25 cellular contexts compared by ENCODE assay signal in genomic region chr16:56855936-56856335, GRCh38. TPM values are rescaled to one million over a fixed set of nuclear protein-coding genes. Genes with fewer than 3 reads are reported as not detected.
DNase-seq lines count a peak whose midpoint lies in the region; ATAC-seq, FAIRE-seq and TF ChIP-seq lines count a peak whose summit lies in the region.
"Had no signal": no experiment of that assay in that cellular context is flagged by ENCODE, and none has a peak within 500 bp of the region (broad histone marks: within the 10 kb centered on the region; RNA-seq: fewer than 3 reads in every experiment).

No MANE protein-coding gene starts in this region.

- H3K4me3 Mint-ChIP-seq in nephron (no peak overlapping the region), type B pancreatic cell (no peak overlapping the region)
- H3K4me3 Mint-ChIP-seq: CD8-positive, alpha-beta T cell had no signal

- no peaks in the 10 kb centered on the region for H4K20me1 ChIP-seq in endothelial cell of umbilical vein (replicated peaks; ENCODE audit: control insufficient read depth, extremely low read depth, insufficient read depth, low read length)
- H4K20me1 ChIP-seq: BLaER1 had no signal

- CTCF ChIA-PET in endothelial cell of umbilical vein (lab: Charles Lee), result interaction anchor here (0.7 to 14.8 kb wide), 4 partner anchors 9 to 60 kb away, joined by 3 to 231 read pairs (median 3); no protein-coding TSS in a partner anchor

- no peaks in the 10 kb centered on the region for H3K36me3 Mint-ChIP-seq in nephron (ENCODE audit: low read depth)
- H3K36me3 Mint-ChIP-seq in type B pancreatic cell, result no peaks in the 10 kb centered on the region
- H3K36me3 Mint-ChIP-seq: CD8-positive, alpha-beta T cell had no signal

- no peaks in the 10 kb centered on the region for H3K27me3 ChIP-seq in heart right ventricle
- no peaks in the 10 kb centered on the region for H3K27me3 ChIP-seq in endothelial cell of umbilical vein (ENCODE audit: control insufficient read depth in 2 of 2, insufficient read depth in 2 of 2, low read length in 2 of 2)
- H3K27me3 ChIP-seq: BLaER1, MG63 had no signal

- POLR2A ChIA-PET in endothelial cell of umbilical vein (lab: Charles Lee), result no interaction called here

- peak overlapping the region; percentile 40 for H2AFZ ChIP-seq in endothelial cell of umbilical vein (ENCODE audit: low read depth, low read length)

- H3K9me3 ChIP-seq in heart right ventricle (no peaks in the 10 kb centered on the region), endothelial cell of umbilical vein (replicated peaks; ENCODE audit: control insufficient read depth, insufficient read depth, low read length) (no peaks in the 10 kb centered on the region)
- H3K9me3 ChIP-seq: BLaER1, MG63 had no signal

- H3K27me3 Mint-ChIP-seq in nephron (ENCODE audit: low read depth), result peaks cover 11% of the 10 kb centered on the region
- H3K27me3 Mint-ChIP-seq in type B pancreatic cell, result no peaks in the 10 kb centered on the region

- DNase-seq in Right ventricle myocardium inferior (ENCODE audit: missing footprints), result peak; percentile 39
- no peak for DNase-seq in heart right ventricle
- peak; percentile 60 for DNase-seq in endothelial cell of umbilical vein (ENCODE audit: low read depth, low spot score)
- no peak for DNase-seq in type B pancreatic cell (ENCODE audit: extremely low spot score, unreplicated experiment)
- no peak for DNase-seq in SK-N-DZ (ENCODE audit: low spot score)
- DNase-seq in G401 (ENCODE audit: low spot score), result no peak
- DNase-seq in activated T-cell treated with anti-CD3 and anti-CD28 coated beads, Interleukin-2, amount 50 U/mL, for 1 hour, result no peak
- DNase-seq: ACHN; CD8-positive, alpha-beta T cell; DMS53; GF-D8; MG63; NCI-H1417; NCI-H1694 treated with DMSO at 0.1 percent for 48 hours; NCI-H2081 treated with DMSO at 0.1 percent for 48 hours; NCI-H2171 treated with DMSO at 0.1 percent for 48 hours; NCI-H524 treated with DMSO at 0.1 percent for 48 hours; NCI-H82; OCI-M1 had no signal

- H3K27ac ChIP-seq in heart right ventricle (no peak overlapping the region), endothelial cell of umbilical vein (ENCODE audit: insufficient read depth, low read depth, low read length) (no peak overlapping the region)
- H3K27ac ChIP-seq: 22Rv1, BLaER1 had no signal

- H3K36me3 ChIP-seq in heart right ventricle (no peaks in the 10 kb centered on the region), endothelial cell of umbilical vein (ENCODE audit: control insufficient read depth in 2 of 2, extremely low read depth in 1 of 2, insufficient read depth in 2 of 2, low read length in 2 of 2) (no peaks in the 10 kb centered on the region)
- H3K36me3 ChIP-seq: BLaER1, MG63 had no signal

- H3K4me1 Mint-ChIP-seq in nephron, result peaks cover 21% of the 10 kb centered on the region
- peaks cover 37% of the 10 kb centered on the region for H3K4me1 Mint-ChIP-seq in type B pancreatic cell (ENCODE audit: unreplicated experiment)

- no peak for FAIRE-seq in endothelial cell of umbilical vein (lab: Jason Lieb, UNC)
- FAIRE-seq: GM19239, RCC 7860 had no signal

- BruUV-seq in endothelial cell of umbilical vein (replicated peaks; lab: Mats Ljungman, UMichigan), result no TSS peak

- in situ Hi-C loops in G401 (cut with HindIII; ENCODE audit: low sequenced_read_pairs), result loop anchor here (25.0 kb wide), 1 partner anchor 106 kb away; the partner anchor contains the start of gene CETP

- H3K9ac ChIP-seq in endothelial cell of umbilical vein (replicated peaks; ENCODE audit: extremely low read depth, insufficient read depth, low read length), result no peak overlapping the region
- H3K9ac ChIP-seq: BLaER1 had no signal

- no peak for TF ChIP-seq POLR2A in endothelial cell of umbilical vein (IDR thresholded peaks at IDR 0.05; ENCODE audit: low read depth, low read length)

- H3K4me1 ChIP-seq in heart right ventricle (peaks cover 0 to 4% (median 0%) of the 10 kb centered on the region in 9 donors), endothelial cell of umbilical vein (ENCODE audit: control insufficient read depth, extremely low read depth, insufficient read depth, low read length) (peaks cover 2% of the 10 kb centered on the region)

- no peak overlapping the region for H3K4me2 ChIP-seq in endothelial cell of umbilical vein (ENCODE audit: insufficient read depth, low read length)
- H3K4me2 ChIP-seq: BLaER1 had no signal

- WGBS in heart right ventricle, 2 donors, result 69 to 74% methylated on average over 4 of the region's 4 CpGs

- ATAC-seq in Right ventricle myocardium inferior, result no peak
- ATAC-seq in heart right ventricle, result no peak
- ATAC-seq: CD8-positive, alpha-beta T cell had no signal

- intact Hi-C loops in Right ventricle myocardium inferior (cut with DNase I), result no loop called here
- intact Hi-C loops in heart right ventricle (cut with DNase I), result no loop called here
- intact Hi-C loops in endothelial cell of umbilical vein (cut with micrococcal nuclease), result no loop called here

- H3K4me3 ChIP-seq in heart right ventricle (no peak overlapping the region), endothelial cell of umbilical vein (replicated peaks in 1 of 3; ENCODE audit: insufficient read depth in 1 of 3, low read depth in 1 of 3, low read length in 3 of 3) (no peak overlapping the region)
- H3K4me3 ChIP-seq: BLaER1, MG63 had no signal

- H3K9me3 Mint-ChIP-seq in nephron, result no peaks in the 10 kb centered on the region
- no peaks in the 10 kb centered on the region for H3K9me3 Mint-ChIP-seq in type B pancreatic cell
- H3K9me3 Mint-ChIP-seq: CD8-positive, alpha-beta T cell had no signal

- H3K27ac Mint-ChIP-seq in nephron, result peak overlapping the region in 2 of 3 experiments; percentile 6 to 41
- H3K27ac Mint-ChIP-seq in type B pancreatic cell, result peak overlapping the region; percentile 63
- H3K27ac Mint-ChIP-seq: CD8-positive, alpha-beta T cell had no signal

- no peaks in the 10 kb centered on the region for H3K9me1 ChIP-seq in endothelial cell of umbilical vein (replicated peaks; ENCODE audit: control insufficient read depth, extremely low read depth, insufficient read depth, low read length)

- dilution Hi-C loops in endothelial cell of umbilical vein (cut with MboI; ENCODE audit: extremely low pct_ligation_motif_present, low sequenced_read_pairs), result no loop called here

- TF ChIP-seq CTCF in heart right ventricle (IDR thresholded peaks at IDR 0.05) (no peak), endothelial cell of umbilical vein (IDR thresholded peaks at IDR 0.05; ENCODE audit: extremely low read depth in 1 of 2, insufficient read depth in 1 of 2, low read depth in 1 of 2, low read length in 2 of 2) (no peak), nephron (IDR thresholded peaks at IDR 0.05; ENCODE audit: unreplicated experiment in 3 of 3) (no peak), type B pancreatic cell (conservative IDR thresholded peaks at IDR 0.05) (no peak)

- no peaks in the 10 kb centered on the region for H3K79me2 ChIP-seq in endothelial cell of umbilical vein (ENCODE audit: control insufficient read depth, insufficient read depth, low read length)

TF ChIP-seq in endothelial cell of umbilical vein, 7 proteins besides CTCF, POLR2A, EP300 and RAD21:
- TF ChIP-seq MYC (IDR thresholded peaks at IDR 0.05; ENCODE audit: low read depth, low read length), result no peak
- TF ChIP-seq GATA2 (IDR thresholded peaks at IDR 0.05; ENCODE audit: insufficient read depth, insufficient read length, low read depth, low read length), result no peak
- TF ChIP-seq JUN (IDR thresholded peaks at IDR 0.05; ENCODE audit: borderline replicate concordance, insufficient read depth, insufficient read length, low read depth), result no peak
- TF ChIP-seq POLR2AphosphoS5 (IDR thresholded peaks at IDR 0.05; ENCODE audit: insufficient read depth, low read depth, low read length), result no peak
- no peak for TF ChIP-seq FOS (IDR thresholded peaks at IDR 0.05; ENCODE audit: borderline replicate concordance, insufficient read depth, low read length)
- TF ChIP-seq MAX (IDR thresholded peaks at IDR 0.05; ENCODE audit: insufficient read depth, insufficient read length), result no peak
- TF ChIP-seq EZH2 (IDR thresholded peaks at IDR 0.05; ENCODE audit: borderline replicate concordance, low read depth, low read length, severe bottlenecking), result no peak

RNA-seq across cellular contexts. Expression of gene SLC12A3, which starts 9.1 kb away (rescaled TPM):
- total RNA-seq in Right ventricle myocardium inferior (not detected), heart right ventricle (not detected), endothelial cell of umbilical vein (not detected in 2 replicates), type B pancreatic cell (ENCODE audit: low replicate concordance) (0.31 and 4.2 TPM in 2 replicates)
- polyA plus RNA-seq in heart right ventricle (not detected), endothelial cell of umbilical vein (not detected in 2 replicates)
- not detected in 2 replicates for polyA plus RNA-seq in endothelial cell of umbilical vein (2011; cell fraction: cytosol; rRNA removed)
- polyA plus RNA-seq in endothelial cell of umbilical vein (2011; cell fraction: nucleus; rRNA removed), result not detected in 2 replicates
- not detected in 2 replicates for polyA plus RNA-seq in endothelial cell of umbilical vein (2012)
- polyA minus RNA-seq in endothelial cell of umbilical vein, result not detected in 2 replicates
- 61.3 TPM for polyA minus RNA-seq in endothelial cell of umbilical vein (2011; cell fraction: cytosol; rRNA and poly(A)+ RNA removed)
- 0.10 TPM in 2 replicates for polyA minus RNA-seq in endothelial cell of umbilical vein (2011; cell fraction: nucleus; rRNA and poly(A)+ RNA removed)
- polyA plus RNA-seq in SK-N-DZ (2014; cell fraction: cytosol; rRNA removed), result 0.13 and 0.48 TPM in 2 replicates
- 0.79 and 0.84 TPM in 2 replicates for polyA plus RNA-seq in SK-N-DZ (2014; cell fraction: nucleus; rRNA removed)
- total RNA-seq in G401 (2014; rRNA removed; shearing (Covaris generic)), result 0.25 TPM in 1 of 2 replicates, not detected in the other
- total RNA-seq: CD8-positive, alpha-beta T cell; H4 had no signal

Comparison
In these comparisons a context has a peak if more than half of its experiments do, and no peak if none do; other contexts are left out.
1. DNase-seq: peak in Right ventricle myocardium inferior (single experiment) and endothelial cell of umbilical vein (single experiment); none in heart right ventricle (0 of 2), type B pancreatic cell (single experiment), SK-N-DZ (single experiment), G401 (single experiment) and activated T-cell treated with anti-CD3 and anti-CD28 coated beads, Interleukin-2, amount 50 U/mL, for 1 hour (single experiment).